7 cellular contexts compared by ENCODE assay signal in genomic region chr9:91863469-91863868, GRCh38.
"Had no signal": no experiment of that assay in that cellular context is flagged by ENCODE, and none has a peak within 500 bp of the region (broad histone marks: within the 10 kb centered on the region; RNA-seq: fewer than 3 reads in every experiment).

No MANE protein-coding gene starts in this region.

- H3K4me3 ChIP-seq: GM23248, HAP-1 had no signal

- DNase-seq: GM23248, GOT3, H7, HFFc6, IMR-90 had no signal

- ATAC-seq: HCT116 had no signal

- H3K27ac ChIP-seq: GM23248 had no signal

- H3K4me3 Mint-ChIP-seq: HFFc6 had no signal

- H3K9me3 ChIP-seq: HAP-1 had no signal

- H3K9me3 Mint-ChIP-seq: HFFc6 had no signal

- H3K36me3 ChIP-seq: HAP-1 had no signal

- H3K27ac Mint-ChIP-seq: HFFc6 had no signal

- H3K9ac ChIP-seq: GM23248 had no signal
